1 cellular context compared by ENCODE assay signal in genomic region chr1:38013027-38013588, GRCh38.
TF ChIP-seq lines count a peak whose summit lies in the region.

No MANE protein-coding gene starts in this region.

TF ChIP-seq in K562, 482 proteins besides CTCF, POLR2A, EP300 and RAD21 (continued from another document and continues in another):
- TF ChIP-seq, protein P1, sequence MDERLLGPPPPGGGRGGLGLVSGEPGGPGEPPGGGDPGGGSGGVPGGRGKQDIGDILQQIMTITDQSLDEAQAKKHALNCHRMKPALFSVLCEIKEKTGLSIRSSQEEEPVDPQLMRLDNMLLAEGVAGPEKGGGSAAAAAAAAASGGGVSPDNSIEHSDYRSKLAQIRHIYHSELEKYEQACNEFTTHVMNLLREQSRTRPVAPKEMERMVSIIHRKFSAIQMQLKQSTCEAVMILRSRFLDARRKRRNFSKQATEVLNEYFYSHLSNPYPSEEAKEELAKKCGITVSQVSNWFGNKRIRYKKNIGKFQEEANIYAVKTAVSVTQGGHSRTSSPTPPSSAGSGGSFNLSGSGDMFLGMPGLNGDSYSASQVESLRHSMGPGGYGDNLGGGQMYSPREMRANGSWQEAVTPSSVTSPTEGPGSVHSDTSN (CRISPR knock-in tag; IDR thresholded peaks at IDR 0.05; ENCODE audit: low read depth): no peak
- TF ChIP-seq, protein P1 (tag; conservative IDR thresholded peaks at IDR 0.05; ENCODE audit: low read depth): peak; percentile 24; the same call in 1 of the 2 replicates
- TF ChIP-seq NR2C1 (IDR thresholded peaks at IDR 0.05) (no peak), NR2C1 (tag; IDR thresholded peaks at IDR 0.05) (0 out of 2 replicates have a peak, but pooled peaks have one; percentile 7), ETV5 (CRISPR knock-in tag; IDR thresholded peaks at IDR 0.05; ENCODE audit: low read depth) (no peak), ZC3H4 (CRISPR knock-in tag; IDR thresholded peaks at IDR 0.05; ENCODE audit: borderline replicate concordance) (no peak), MYBL2 (IDR thresholded peaks at IDR 0.05; ENCODE audit: low read depth) (no peak), MYBL2 (CRISPR knock-in tag; IDR thresholded peaks at IDR 0.05; ENCODE audit: borderline replicate concordance) (no peak), TGIF2 (CRISPR knock-in tag; IDR thresholded peaks at IDR 0.05) (no peak), ZSCAN29 (IDR thresholded peaks at IDR 0.05) (no peak), CHD1 (IDR thresholded peaks at IDR 0.05; ENCODE audit: low read length) (no peak), SNRNP70 (optimal IDR thresholded peaks at IDR 0.05; ENCODE audit: low read depth, low read length) (no peak), ZNF707 (CRISPR knock-in tag; conservative IDR thresholded peaks at IDR 0.05) (no peak), HDGF (IDR thresholded peaks at IDR 0.05) (no peak), TSC22D4 (tag; IDR thresholded peaks at IDR 0.05) (no peak), RFX1 (IDR thresholded peaks at IDR 0.05) (no peak), ZNF274 (IDR thresholded peaks at IDR 0.05; ENCODE audit: borderline replicate concordance, low read depth, low read length) (no peak), XRCC5 (IDR thresholded peaks at IDR 0.05; ENCODE audit: low read depth, low read length) (no peak), RB1 (IDR thresholded peaks at IDR 0.05; ENCODE audit: low read depth) (no peak), SIX5 (IDR thresholded peaks at IDR 0.05; ENCODE audit: borderline replicate concordance in 1 of 2, insufficient read depth in 1 of 2, low read depth in 1 of 2, low read length in 2 of 2) (no peak), ZNF347 (CRISPR knock-in tag; IDR thresholded peaks at IDR 0.05; ENCODE audit: low read depth) (no peak), ZBED1 (IDR thresholded peaks at IDR 0.05) (no peak; the same call in 1 of the 2 replicates), ZNF830 (CRISPR knock-in tag; IDR thresholded peaks at IDR 0.05) (no peak), MECOM (CRISPR knock-in tag; IDR thresholded peaks at IDR 0.05) (no peak), BACH1 (tag; IDR thresholded peaks at IDR 0.05) (no peak), SAP30 (IDR thresholded peaks at IDR 0.05; ENCODE audit: borderline replicate concordance, insufficient read depth, low read depth, low read length, poor library complexity, severe bottlenecking) (no peak), KAT2B (IDR thresholded peaks at IDR 0.05; ENCODE audit: low read depth, low read length) (no peak), GTF2E2 (tag; IDR thresholded peaks at IDR 0.05) (no peak), ETS2 (tag; IDR thresholded peaks at IDR 0.05; ENCODE audit: borderline replicate concordance, poor library complexity, severe bottlenecking) (no peak), ARID1B (IDR thresholded peaks at IDR 0.05) (peak; percentile 48; the same call in 1 of the 2 replicates), COPS2 (conservative IDR thresholded peaks at IDR 0.05) (no peak), TBP (optimal IDR thresholded peaks at IDR 0.05; ENCODE audit: low read depth, low read length) (no peak), GTF2A2 (tag; IDR thresholded peaks at IDR 0.05) (no peak), C11orf30 (IDR thresholded peaks at IDR 0.05; ENCODE audit: low read depth) (no peak), IFI16 (CRISPR knock-in tag; IDR thresholded peaks at IDR 0.05) (no peak), RBM34 (IDR thresholded peaks at IDR 0.05; ENCODE audit: borderline replicate concordance, insufficient read depth, low read length) (no peak), CREBBP (IDR thresholded peaks at IDR 0.05; ENCODE audit: low read depth, low read length) (no peak), OTX1 (CRISPR knock-in tag; IDR thresholded peaks at IDR 0.05) (no peak), MCM3 (IDR thresholded peaks at IDR 0.05) (no peak), CEBPG (CRISPR knock-in tag; IDR thresholded peaks at IDR 0.05) (peak; percentile 53; the same call in 1 of the 2 replicates), CEBPG (tag; conservative IDR thresholded peaks at IDR 0.05 in 1 of 2, IDR thresholded peaks at IDR 0.05 in 1 of 2) (peak in 1 of 2 experiments; percentile 58; a peak in 2 of 4 replicates), RNF2 (IDR thresholded peaks at IDR 0.05) (no peak), YBX1 (IDR thresholded peaks at IDR 0.05) (no peak), ZNF511 (CRISPR knock-in tag; IDR thresholded peaks at IDR 0.05) (0 out of 2 replicates have a peak, but pooled peaks have one; percentile 69), MTA3 (IDR thresholded peaks at IDR 0.05; ENCODE audit: borderline replicate concordance) (no peak), DPF2 (IDR thresholded peaks at IDR 0.05) (no peak), CBFA2T3 (IDR thresholded peaks at IDR 0.05) (no peak), KLF10 (CRISPR knock-in tag; IDR thresholded peaks at IDR 0.05) (no peak), POLR2AphosphoS5 (IDR thresholded peaks at IDR 0.05; ENCODE audit: control insufficient read depth, insufficient read depth, low read depth, low read length) (no peak), HMG20B (CRISPR knock-in tag; IDR thresholded peaks at IDR 0.05) (no peak), TFAM (CRISPR knock-in tag; conservative IDR thresholded peaks at IDR 0.05) (no peak), SAFB (IDR thresholded peaks at IDR 0.05; ENCODE audit: borderline replicate concordance, low read depth, low read length) (no peak), CCNT2 (IDR thresholded peaks at IDR 0.05; ENCODE audit: borderline replicate concordance, extremely low read depth, insufficient read length, low read depth, low read length) (no peak), KLF1 (tag; IDR thresholded peaks at IDR 0.05) (no peak), ZNF23 (CRISPR knock-in tag; IDR thresholded peaks at IDR 0.05) (no peak), SMARCA5 (IDR thresholded peaks at IDR 0.05) (peak; percentile 96), ZKSCAN1 (IDR thresholded peaks at IDR 0.05; ENCODE audit: low read depth, low read length) (no peak), ZNF143 (CRISPR knock-in tag; IDR thresholded peaks at IDR 0.05) (no peak), NR2C2 (CRISPR knock-in tag; IDR thresholded peaks at IDR 0.05) (no peak; the same call in 1 of the 2 replicates), NR2C2 (tag; IDR thresholded peaks at IDR 0.05) (peak; percentile 8; the same call in 1 of the 2 replicates), FOS (IDR thresholded peaks at IDR 0.05; ENCODE audit: extremely low read depth, insufficient read length) (no peak), BRD9 (IDR thresholded peaks at IDR 0.05; ENCODE audit: low read depth, partially characterized antibody) (no peak), ILK (tag; IDR thresholded peaks at IDR 0.05; ENCODE audit: borderline replicate concordance, low read depth) (no peak)
- TF ChIP-seq, protein P2, sequence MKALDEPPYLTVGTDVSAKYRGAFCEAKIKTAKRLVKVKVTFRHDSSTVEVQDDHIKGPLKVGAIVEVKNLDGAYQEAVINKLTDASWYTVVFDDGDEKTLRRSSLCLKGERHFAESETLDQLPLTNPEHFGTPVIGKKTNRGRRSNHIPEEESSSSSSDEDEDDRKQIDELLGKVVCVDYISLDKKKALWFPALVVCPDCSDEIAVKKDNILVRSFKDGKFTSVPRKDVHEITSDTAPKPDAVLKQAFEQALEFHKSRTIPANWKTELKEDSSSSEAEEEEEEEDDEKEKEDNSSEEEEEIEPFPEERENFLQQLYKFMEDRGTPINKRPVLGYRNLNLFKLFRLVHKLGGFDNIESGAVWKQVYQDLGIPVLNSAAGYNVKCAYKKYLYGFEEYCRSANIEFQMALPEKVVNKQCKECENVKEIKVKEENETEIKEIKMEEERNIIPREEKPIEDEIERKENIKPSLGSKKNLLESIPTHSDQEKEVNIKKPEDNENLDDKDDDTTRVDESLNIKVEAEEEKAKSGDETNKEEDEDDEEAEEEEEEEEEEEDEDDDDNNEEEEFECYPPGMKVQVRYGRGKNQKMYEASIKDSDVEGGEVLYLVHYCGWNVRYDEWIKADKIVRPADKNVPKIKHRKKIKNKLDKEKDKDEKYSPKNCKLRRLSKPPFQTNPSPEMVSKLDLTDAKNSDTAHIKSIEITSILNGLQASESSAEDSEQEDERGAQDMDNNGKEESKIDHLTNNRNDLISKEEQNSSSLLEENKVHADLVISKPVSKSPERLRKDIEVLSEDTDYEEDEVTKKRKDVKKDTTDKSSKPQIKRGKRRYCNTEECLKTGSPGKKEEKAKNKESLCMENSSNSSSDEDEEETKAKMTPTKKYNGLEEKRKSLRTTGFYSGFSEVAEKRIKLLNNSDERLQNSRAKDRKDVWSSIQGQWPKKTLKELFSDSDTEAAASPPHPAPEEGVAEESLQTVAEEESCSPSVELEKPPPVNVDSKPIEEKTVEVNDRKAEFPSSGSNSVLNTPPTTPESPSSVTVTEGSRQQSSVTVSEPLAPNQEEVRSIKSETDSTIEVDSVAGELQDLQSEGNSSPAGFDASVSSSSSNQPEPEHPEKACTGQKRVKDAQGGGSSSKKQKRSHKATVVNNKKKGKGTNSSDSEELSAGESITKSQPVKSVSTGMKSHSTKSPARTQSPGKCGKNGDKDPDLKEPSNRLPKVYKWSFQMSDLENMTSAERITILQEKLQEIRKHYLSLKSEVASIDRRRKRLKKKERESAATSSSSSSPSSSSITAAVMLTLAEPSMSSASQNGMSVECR (CRISPR knock-in tag; IDR thresholded peaks at IDR 0.05): no peak; the same call in none of the 2 replicates
- TF ChIP-seq, protein P3, sequence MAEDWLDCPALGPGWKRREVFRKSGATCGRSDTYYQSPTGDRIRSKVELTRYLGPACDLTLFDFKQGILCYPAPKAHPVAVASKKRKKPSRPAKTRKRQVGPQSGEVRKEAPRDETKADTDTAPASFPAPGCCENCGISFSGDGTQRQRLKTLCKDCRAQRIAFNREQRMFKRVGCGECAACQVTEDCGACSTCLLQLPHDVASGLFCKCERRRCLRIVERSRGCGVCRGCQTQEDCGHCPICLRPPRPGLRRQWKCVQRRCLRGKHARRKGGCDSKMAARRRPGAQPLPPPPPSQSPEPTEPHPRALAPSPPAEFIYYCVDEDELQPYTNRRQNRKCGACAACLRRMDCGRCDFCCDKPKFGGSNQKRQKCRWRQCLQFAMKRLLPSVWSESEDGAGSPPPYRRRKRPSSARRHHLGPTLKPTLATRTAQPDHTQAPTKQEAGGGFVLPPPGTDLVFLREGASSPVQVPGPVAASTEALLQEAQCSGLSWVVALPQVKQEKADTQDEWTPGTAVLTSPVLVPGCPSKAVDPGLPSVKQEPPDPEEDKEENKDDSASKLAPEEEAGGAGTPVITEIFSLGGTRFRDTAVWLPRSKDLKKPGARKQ (CRISPR knock-in tag; IDR thresholded peaks at IDR 0.05): no peak
- TF ChIP-seq, protein P4, sequence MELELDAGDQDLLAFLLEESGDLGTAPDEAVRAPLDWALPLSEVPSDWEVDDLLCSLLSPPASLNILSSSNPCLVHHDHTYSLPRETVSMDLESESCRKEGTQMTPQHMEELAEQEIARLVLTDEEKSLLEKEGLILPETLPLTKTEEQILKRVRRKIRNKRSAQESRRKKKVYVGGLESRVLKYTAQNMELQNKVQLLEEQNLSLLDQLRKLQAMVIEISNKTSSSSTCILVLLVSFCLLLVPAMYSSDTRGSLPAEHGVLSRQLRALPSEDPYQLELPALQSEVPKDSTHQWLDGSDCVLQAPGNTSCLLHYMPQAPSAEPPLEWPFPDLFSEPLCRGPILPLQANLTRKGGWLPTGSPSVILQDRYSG (tag; conservative IDR thresholded peaks at IDR 0.05; ENCODE audit: low read depth): no peak; the same call in 1 of the 2 replicates
- TF ChIP-seq, protein P5, sequence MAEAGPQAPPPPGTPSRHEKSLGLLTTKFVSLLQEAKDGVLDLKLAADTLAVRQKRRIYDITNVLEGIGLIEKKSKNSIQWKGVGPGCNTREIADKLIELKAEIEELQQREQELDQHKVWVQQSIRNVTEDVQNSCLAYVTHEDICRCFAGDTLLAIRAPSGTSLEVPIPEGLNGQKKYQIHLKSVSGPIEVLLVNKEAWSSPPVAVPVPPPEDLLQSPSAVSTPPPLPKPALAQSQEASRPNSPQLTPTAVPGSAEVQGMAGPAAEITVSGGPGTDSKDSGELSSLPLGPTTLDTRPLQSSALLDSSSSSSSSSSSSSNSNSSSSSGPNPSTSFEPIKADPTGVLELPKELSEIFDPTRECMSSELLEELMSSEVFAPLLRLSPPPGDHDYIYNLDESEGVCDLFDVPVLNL (CRISPR knock-in tag; IDR thresholded peaks at IDR 0.05; ENCODE audit: low read depth): no peak
- TF ChIP-seq, protein P6, sequence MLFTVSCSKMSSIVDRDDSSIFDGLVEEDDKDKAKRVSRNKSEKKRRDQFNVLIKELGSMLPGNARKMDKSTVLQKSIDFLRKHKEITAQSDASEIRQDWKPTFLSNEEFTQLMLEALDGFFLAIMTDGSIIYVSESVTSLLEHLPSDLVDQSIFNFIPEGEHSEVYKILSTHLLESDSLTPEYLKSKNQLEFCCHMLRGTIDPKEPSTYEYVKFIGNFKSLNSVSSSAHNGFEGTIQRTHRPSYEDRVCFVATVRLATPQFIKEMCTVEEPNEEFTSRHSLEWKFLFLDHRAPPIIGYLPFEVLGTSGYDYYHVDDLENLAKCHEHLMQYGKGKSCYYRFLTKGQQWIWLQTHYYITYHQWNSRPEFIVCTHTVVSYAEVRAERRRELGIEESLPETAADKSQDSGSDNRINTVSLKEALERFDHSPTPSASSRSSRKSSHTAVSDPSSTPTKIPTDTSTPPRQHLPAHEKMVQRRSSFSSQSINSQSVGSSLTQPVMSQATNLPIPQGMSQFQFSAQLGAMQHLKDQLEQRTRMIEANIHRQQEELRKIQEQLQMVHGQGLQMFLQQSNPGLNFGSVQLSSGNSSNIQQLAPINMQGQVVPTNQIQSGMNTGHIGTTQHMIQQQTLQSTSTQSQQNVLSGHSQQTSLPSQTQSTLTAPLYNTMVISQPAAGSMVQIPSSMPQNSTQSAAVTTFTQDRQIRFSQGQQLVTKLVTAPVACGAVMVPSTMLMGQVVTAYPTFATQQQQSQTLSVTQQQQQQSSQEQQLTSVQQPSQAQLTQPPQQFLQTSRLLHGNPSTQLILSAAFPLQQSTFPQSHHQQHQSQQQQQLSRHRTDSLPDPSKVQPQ (CRISPR knock-in tag; IDR thresholded peaks at IDR 0.05; ENCODE audit: borderline replicate concordance): no peak
